8 cellular contexts compared by ENCODE assay signal in genomic region chr1:155967410-155968400, GRCh38. TPM values are rescaled to one million over a fixed set of nuclear protein-coding genes. Genes with fewer than 3 reads are reported as not detected.
DNase-seq lines count a peak whose midpoint lies in the region; ATAC-seq, FAIRE-seq and TF ChIP-seq lines count a peak whose summit lies in the region.
"Had no signal": no experiment of that assay in that cellular context is flagged by ENCODE, and none has a peak within 500 bp of the region (broad histone marks: within the 10 kb centered on the region; RNA-seq: fewer than 3 reads in every experiment).

No MANE protein-coding gene starts in this region.

- peak overlapping the region in 1 of 3 experiments; percentile 14; a peak in 1 of 6 replicates for H3K4me3 ChIP-seq in HepG2 (replicated peaks in 1 of 3; ENCODE audit: insufficient read depth in 1 of 3, low read depth in 2 of 3, low read length in 3 of 3)

- H4K20me1 ChIP-seq in HepG2 (ENCODE audit: insufficient read depth, low read length) = no peaks in the 10 kb centered on the region; the same call in 1 of the 2 replicates

- ATAC-seq in HepG2 (peak; percentile 94), GM19395 (IDR thresholded peaks at IDR 0.05; ENCODE audit: unreplicated experiment) (no peak)

- 60% methylated on average over 16 of the region's 19 CpGs for WGBS in HepG2 (ENCODE audit: low lambda C conversion rate)

- peak in 1 of 2 experiments; percentile 53; a peak in 1 of 4 replicates for TF ChIP-seq EP300 in HepG2 (IDR thresholded peaks at IDR 0.05; ENCODE audit: low read depth in 2 of 2, low read length in 2 of 2)
- no peak for TF ChIP-seq EP300 in HepG2 (CRISPR knock-in tag; IDR thresholded peaks at IDR 0.05; ENCODE audit: borderline replicate concordance)

- H3K4me3 Mint-ChIP-seq in CD14-positive monocyte = peak overlapping the region; percentile 81 to 88
- H3K4me3 Mint-ChIP-seq in activated CD4-positive, alpha-beta memory T cell treated with anti-CD3 and anti-CD28 coated beads for 36 hours = no peak overlapping the region

- TF ChIP-seq POLR2A in HepG2 (IDR thresholded peaks at IDR 0.05; ENCODE audit: insufficient read depth in 1 of 2, low read depth in 2 of 2, low read length in 2 of 2) = no peak

- H3K27ac Mint-ChIP-seq in CD14-positive monocyte = peak overlapping the region; percentile 91 to 99 (median 95)
- peak overlapping the region; percentile 88 for H3K27ac Mint-ChIP-seq in activated CD4-positive, alpha-beta memory T cell treated with anti-CD3 and anti-CD28 coated beads for 36 hours

- H3K4me1 Mint-ChIP-seq in CD14-positive monocyte = peaks cover 80% of the 10 kb centered on the region
- peaks cover 58% of the 10 kb centered on the region for H3K4me1 Mint-ChIP-seq in activated CD4-positive, alpha-beta memory T cell treated with anti-CD3 and anti-CD28 coated beads for 36 hours (ENCODE audit: low read depth)

- POLR2A ChIA-PET in activated CD4-positive, alpha-beta memory T cell treated with anti-CD3 and anti-CD28 coated beads for 36 hours (lab: Charles Lee) = interaction anchor here (0.9 to 3.9 kb wide), 3 partner anchors 10 to 33 kb away, joined by 3 to 26 read pairs (median 3); partner anchors contain the start of genes ARHGEF2 and KHDC4
- POLR2A ChIA-PET in HepG2 (lab: Yijun Ruan, JAX) = interaction anchor here (0.8 to 5.0 kb wide), 9 partner anchors 10 to 33 kb away, joined by 3 to 64 read pairs (median 5); partner anchors contain the start of genes ARHGEF2 and KHDC4

- H3K9me3 ChIP-seq in HepG2 (ENCODE audit: low read length) = no peaks in the 10 kb centered on the region

- H3K9me3 Mint-ChIP-seq in CD14-positive monocyte = no peaks in the 10 kb centered on the region
- H3K9me3 Mint-ChIP-seq in activated CD4-positive, alpha-beta memory T cell treated with anti-CD3 and anti-CD28 coated beads for 36 hours = no peaks in the 10 kb centered on the region

- in situ Hi-C loops in HepG2 (cut with HindIII; ENCODE audit: extremely low pct_ligation_motif_present, low pct_unique_long_range_greater_than_20kb) = no loop called here

- peak; percentile 90 for FAIRE-seq in HepG2 (lab: Jason Lieb, UNC)

- DNase-seq in CD14-positive monocyte (ENCODE audit: low spot score) = no peak
- no peak for DNase-seq in activated CD4-positive, alpha-beta memory T cell treated with anti-CD3 and anti-CD28 coated beads for 36 hours
- DNase-seq in HepG2 (ENCODE audit: low spot score) = peak; percentile 69
- no peak for DNase-seq in amniotic stem cell (lab: John Stamatoyannopoulos, UW)
- DNase-seq in glomerular visceral epithelial cell (ENCODE audit: extremely low spot score) = no peak
- DNase-seq: GDM1 had no signal

- peak overlapping the region; percentile 86 for H3K27ac ChIP-seq in HepG2 (ENCODE audit: extremely low read length, insufficient read depth, low read length)

- BruUV-seq in HepG2 (replicated peaks; lab: Mats Ljungman, UMichigan) = no TSS peak

- CTCF ChIA-PET in activated CD4-positive, alpha-beta memory T cell treated with anti-CD3 and anti-CD28 coated beads for 36 hours (lab: Charles Lee) = interaction anchor here (0.6 to 5.8 kb wide), 8 partner anchors 11 to 52 kb away, joined by 3 to 32 read pairs (median 4); partner anchors contain the start of gene ARHGEF2
- CTCF ChIA-PET in HepG2 (lab: Yijun Ruan, JAX; ENCODE audit: low intra/inter-chr PET ratio, low total read pairs) = no interaction called here

- peaks cover 70 to 83% of the 10 kb centered on the region in 2 donors for H3K36me3 Mint-ChIP-seq in CD14-positive monocyte
- H3K36me3 Mint-ChIP-seq in activated CD4-positive, alpha-beta memory T cell treated with anti-CD3 and anti-CD28 coated beads for 36 hours = peaks cover 53% of the 10 kb centered on the region

- H3K4me1 ChIP-seq in HepG2 (ENCODE audit: insufficient read depth, low read length) = peaks cover 69% of the 10 kb centered on the region

- no peaks in the 10 kb centered on the region for H3K27me3 Mint-ChIP-seq in CD14-positive monocyte (ENCODE audit: low read depth in 3 of 3)
- H3K27me3 Mint-ChIP-seq in activated CD4-positive, alpha-beta memory T cell treated with anti-CD3 and anti-CD28 coated beads for 36 hours = no peaks in the 10 kb centered on the region

- H3K4me2 ChIP-seq in HepG2 (ENCODE audit: low read depth, low read length) = peak overlapping the region; percentile 52

- H3K9ac ChIP-seq in HepG2 (ENCODE audit: insufficient read depth, low read depth, low read length) = peak overlapping the region; percentile 29

- no peak for TF ChIP-seq CTCF in CD14-positive monocyte (IDR thresholded peaks at IDR 0.05)
- TF ChIP-seq CTCF in HepG2 (CRISPR knock-in tag; IDR thresholded peaks at IDR 0.05) = peak; percentile 39

- no peaks in the 10 kb centered on the region for H3K27me3 ChIP-seq in HepG2 (ENCODE audit: control insufficient read depth in 1 of 2, insufficient read depth in 2 of 2, low read length in 2 of 2)

- TF ChIP-seq RAD21 in HepG2 (CRISPR knock-in tag; IDR thresholded peaks at IDR 0.05) = no peak; the same call in 1 of the 2 replicates

- H3K36me3 ChIP-seq in HepG2 (replicated peaks in 1 of 2; ENCODE audit: control insufficient read depth in 1 of 2, insufficient read depth in 2 of 2, low read length in 2 of 2) = peaks cover 24 to 51% of the 10 kb centered on the region in 2 experiments

- H2AFZ ChIP-seq in HepG2 (ENCODE audit: low read length) = no peak overlapping the region

- intact Hi-C loops in CD14-positive monocyte (cut with micrococcal nuclease) = no loop called here
- intact Hi-C loops in activated CD4-positive, alpha-beta memory T cell treated with anti-CD3 and anti-CD28 coated beads for 36 hours (cut with micrococcal nuclease) = no loop called here
- intact Hi-C loops in HepG2 (cut with micrococcal nuclease; ENCODE audit: unreplicated experiment) = loop anchor here (1.0 kb wide), 1 partner anchor 14 kb away; no protein-coding TSS in a partner anchor

- peaks cover 28% of the 10 kb centered on the region for H3K79me2 ChIP-seq in HepG2 (ENCODE audit: insufficient read depth, low read length)

RNA-seq across cellular contexts. Expression of gene ARHGEF2, which starts 10.6 kb away (rescaled TPM):
- polyA plus RNA-seq in CD14-positive monocyte = 10 to 100 TPM; 15.4 to 18.6 TPM
- total RNA-seq in activated CD4-positive, alpha-beta memory T cell treated with anti-CD3 and anti-CD28 coated beads for 36 hours = 100 to 1,000 TPM; 165 to 174 TPM
- total RNA-seq in HepG2 (2016; rRNA removed; fragmentation: Illumina TruSeq; extraction: Trizol) = 15.0 and 16.1 TPM in 2 replicates
- 7.7 and 8.4 TPM in 2 replicates for total RNA-seq in HepG2 (2016; cell fraction: cytosol; rRNA removed; fragmentation: Illumina TruSeq; extraction: Trizol; ENCODE audit: low read depth)
- total RNA-seq in HepG2 (2016; cell fraction: insoluble cytoplasmic fraction; rRNA removed; fragmentation: Illumina TruSeq; extraction: Trizol) = 12.9 and 18.6 TPM in 2 replicates
- total RNA-seq in HepG2 (2016; cell fraction: membrane; rRNA removed; fragmentation: Illumina TruSeq; extraction: Trizol) = 10.3 and 11.1 TPM in 2 replicates
- total RNA-seq in HepG2 (2016; cell fraction: nucleus; rRNA removed; fragmentation: Illumina TruSeq; extraction: Trizol) = 13.2 and 15.5 TPM in 2 replicates
- polyA plus RNA-seq in HepG2 (2011; rRNA removed) = 32.1 and 33.1 TPM in 2 replicates
- 15.2 and 17.5 TPM in 2 replicates for polyA plus RNA-seq in HepG2 (2011; cell fraction: cytosol; rRNA removed)
- polyA plus RNA-seq in HepG2 (2011; cell fraction: nucleus; rRNA removed) = 104 and 108 TPM in 2 replicates
- 28.0 and 37.8 TPM in 2 replicates for polyA plus RNA-seq in HepG2 (2012)
- polyA plus RNA-seq in HepG2 (2016; cell fraction: cytosol; fragmentation: Illumina TruSeq; extraction: Trizol; ENCODE audit: low read depth) = 1.9 and 2.0 TPM in 2 replicates
- polyA plus RNA-seq in HepG2 (2016; cell fraction: insoluble cytoplasmic fraction; fragmentation: Illumina TruSeq; extraction: Trizol; ENCODE audit: low read depth) = 13.1 and 13.4 TPM in 2 replicates
- 3.6 and 3.8 TPM in 2 replicates for polyA plus RNA-seq in HepG2 (2016; cell fraction: membrane; fragmentation: Illumina TruSeq; extraction: Trizol; ENCODE audit: low read depth)
- polyA plus RNA-seq in HepG2 (2016; cell fraction: nucleus; fragmentation: Illumina TruSeq; extraction: Trizol; ENCODE audit: insufficient read depth, low read depth) = 34.1 and 35.2 TPM in 2 replicates
- 54.1 and 96.8 TPM in 2 replicates for polyA minus RNA-seq in HepG2 (2011; rRNA and poly(A)+ RNA removed; ENCODE audit: low replicate concordance)
- 17.6 and 19.9 TPM in 2 replicates for polyA minus RNA-seq in HepG2 (2011; cell fraction: cytosol; rRNA and poly(A)+ RNA removed)
- 50.0 and 65.8 TPM in 2 replicates for polyA minus RNA-seq in HepG2 (2011; cell fraction: nucleus; rRNA and poly(A)+ RNA removed)

RNA-seq across cellular contexts. Expression of gene RXFP4, which starts 26.3 kb away (rescaled TPM):
- not detected for polyA plus RNA-seq in CD14-positive monocyte
- total RNA-seq in activated CD4-positive, alpha-beta memory T cell treated with anti-CD3 and anti-CD28 coated beads for 36 hours = not detected
- 0.38 TPM in 1 of 2 replicates, not detected in the other for total RNA-seq in HepG2 (2016; rRNA removed; fragmentation: Illumina TruSeq; extraction: Trizol)
- not detected in 2 replicates for total RNA-seq in HepG2 (2016; cell fraction: cytosol; rRNA removed; fragmentation: Illumina TruSeq; extraction: Trizol; ENCODE audit: low read depth)
- total RNA-seq in HepG2 (2016; cell fraction: insoluble cytoplasmic fraction; rRNA removed; fragmentation: Illumina TruSeq; extraction: Trizol) = 0.25 and 0.28 TPM in 2 replicates
- not detected in 2 replicates for total RNA-seq in HepG2 (2016; cell fraction: membrane; rRNA removed; fragmentation: Illumina TruSeq; extraction: Trizol)
- 0.31 TPM in 1 of 2 replicates, not detected in the other for total RNA-seq in HepG2 (2016; cell fraction: nucleus; rRNA removed; fragmentation: Illumina TruSeq; extraction: Trizol)
- polyA plus RNA-seq in HepG2 (2011; rRNA removed) = 1.4 and 1.9 TPM in 2 replicates
- polyA plus RNA-seq in HepG2 (2011; cell fraction: cytosol; rRNA removed) = 1.3 and 2.1 TPM in 2 replicates
- polyA plus RNA-seq in HepG2 (2011; cell fraction: nucleus; rRNA removed) = 0.42 and 0.48 TPM in 2 replicates
- 0.48 and 0.72 TPM in 2 replicates for polyA plus RNA-seq in HepG2 (2012)
- 0.08 TPM in 1 of 2 replicates, not detected in the other for polyA plus RNA-seq in HepG2 (2016; cell fraction: cytosol; fragmentation: Illumina TruSeq; extraction: Trizol; ENCODE audit: low read depth)
- polyA plus RNA-seq in HepG2 (2016; cell fraction: insoluble cytoplasmic fraction; fragmentation: Illumina TruSeq; extraction: Trizol; ENCODE audit: low read depth) = not detected in 2 replicates
- not detected in 2 replicates for polyA plus RNA-seq in HepG2 (2016; cell fraction: membrane; fragmentation: Illumina TruSeq; extraction: Trizol; ENCODE audit: low read depth)
- 0.64 and 0.79 TPM in 2 replicates for polyA plus RNA-seq in HepG2 (2016; cell fraction: nucleus; fragmentation: Illumina TruSeq; extraction: Trizol; ENCODE audit: insufficient read depth, low read depth)
- 1.4 and 2.7 TPM in 2 replicates for polyA minus RNA-seq in HepG2 (2011; rRNA and poly(A)+ RNA removed; ENCODE audit: low replicate concordance)
- polyA minus RNA-seq in HepG2 (2011; cell fraction: cytosol; rRNA and poly(A)+ RNA removed) = 0.49 TPM in 1 of 2 replicates, not detected in the other
- 0.39 and 1.1 TPM in 2 replicates for polyA minus RNA-seq in HepG2 (2011; cell fraction: nucleus; rRNA and poly(A)+ RNA removed)
- total RNA-seq: RPMI7951 had no signal

RNA-seq across cellular contexts. Expression of gene KHDC4, which starts 33.5 kb away (rescaled TPM):
- polyA plus RNA-seq in CD14-positive monocyte = 1 to 10 TPM; 3.4 to 3.5 TPM
- 10 to 100 TPM; 66.1 to 70.2 TPM for total RNA-seq in activated CD4-positive, alpha-beta memory T cell treated with anti-CD3 and anti-CD28 coated beads for 36 hours
- total RNA-seq in HepG2 (2016; rRNA removed; fragmentation: Illumina TruSeq; extraction: Trizol) = 15.9 and 33.5 TPM in 2 replicates
- 17.8 and 22.2 TPM in 2 replicates for total RNA-seq in HepG2 (2016; cell fraction: cytosol; rRNA removed; fragmentation: Illumina TruSeq; extraction: Trizol; ENCODE audit: low read depth)
- total RNA-seq in HepG2 (2016; cell fraction: insoluble cytoplasmic fraction; rRNA removed; fragmentation: Illumina TruSeq; extraction: Trizol) = 17.1 and 30.7 TPM in 2 replicates
- 16.0 and 18.2 TPM in 2 replicates for total RNA-seq in HepG2 (2016; cell fraction: membrane; rRNA removed; fragmentation: Illumina TruSeq; extraction: Trizol)
- 51.8 and 57.5 TPM in 2 replicates for total RNA-seq in HepG2 (2016; cell fraction: nucleus; rRNA removed; fragmentation: Illumina TruSeq; extraction: Trizol)
- polyA plus RNA-seq in HepG2 (2011; rRNA removed) = 74.5 and 92.0 TPM in 2 replicates
- 35.4 and 38.7 TPM in 2 replicates for polyA plus RNA-seq in HepG2 (2011; cell fraction: cytosol; rRNA removed)
- 126 and 134 TPM in 2 replicates for polyA plus RNA-seq in HepG2 (2011; cell fraction: nucleus; rRNA removed)
- polyA plus RNA-seq in HepG2 (2012) = 37.2 and 38.4 TPM in 2 replicates
- polyA plus RNA-seq in HepG2 (2016; cell fraction: cytosol; fragmentation: Illumina TruSeq; extraction: Trizol; ENCODE audit: low read depth) = 2.1 and 2.5 TPM in 2 replicates
- 14.7 and 16.3 TPM in 2 replicates for polyA plus RNA-seq in HepG2 (2016; cell fraction: insoluble cytoplasmic fraction; fragmentation: Illumina TruSeq; extraction: Trizol; ENCODE audit: low read depth)
- 4.2 and 4.7 TPM in 2 replicates for polyA plus RNA-seq in HepG2 (2016; cell fraction: membrane; fragmentation: Illumina TruSeq; extraction: Trizol; ENCODE audit: low read depth)
- 113 and 121 TPM in 2 replicates for polyA plus RNA-seq in HepG2 (2016; cell fraction: nucleus; fragmentation: Illumina TruSeq; extraction: Trizol; ENCODE audit: insufficient read depth, low read depth)
- polyA minus RNA-seq in HepG2 (2011; rRNA and poly(A)+ RNA removed; ENCODE audit: low replicate concordance) = 83.9 and 155 TPM in 2 replicates
- polyA minus RNA-seq in HepG2 (2011; cell fraction: cytosol; rRNA and poly(A)+ RNA removed) = 19.6 and 24.9 TPM in 2 replicates
- 113 and 148 TPM in 2 replicates for polyA minus RNA-seq in HepG2 (2011; cell fraction: nucleus; rRNA and poly(A)+ RNA removed)

RNA-seq across cellular contexts. Expression of gene SSR2, which starts 53.0 kb away (rescaled TPM):
- 100 to 1,000 TPM; 374 to 414 TPM for polyA plus RNA-seq in CD14-positive monocyte
- total RNA-seq in activated CD4-positive, alpha-beta memory T cell treated with anti-CD3 and anti-CD28 coated beads for 36 hours = 100 to 1,000 TPM; 171 to 175 TPM
- 150 and 284 TPM in 2 replicates for total RNA-seq in HepG2 (2016; rRNA removed; fragmentation: Illumina TruSeq; extraction: Trizol)
- total RNA-seq in HepG2 (2016; cell fraction: cytosol; rRNA removed; fragmentation: Illumina TruSeq; extraction: Trizol; ENCODE audit: low read depth) = 92.7 and 103 TPM in 2 replicates
- total RNA-seq in HepG2 (2016; cell fraction: insoluble cytoplasmic fraction; rRNA removed; fragmentation: Illumina TruSeq; extraction: Trizol) = 138 and 293 TPM in 2 replicates
- total RNA-seq in HepG2 (2016; cell fraction: membrane; rRNA removed; fragmentation: Illumina TruSeq; extraction: Trizol) = 147 and 165 TPM in 2 replicates
- 188 and 211 TPM in 2 replicates for total RNA-seq in HepG2 (2016; cell fraction: nucleus; rRNA removed; fragmentation: Illumina TruSeq; extraction: Trizol)
- polyA plus RNA-seq in HepG2 (2011; rRNA removed) = 442 and 461 TPM in 2 replicates
- 664 and 870 TPM in 2 replicates for polyA plus RNA-seq in HepG2 (2011; cell fraction: cytosol; rRNA removed)
- 174 and 212 TPM in 2 replicates for polyA plus RNA-seq in HepG2 (2011; cell fraction: nucleus; rRNA removed)
- polyA plus RNA-seq in HepG2 (2012) = 199 and 208 TPM in 2 replicates
- 105 and 112 TPM in 2 replicates for polyA plus RNA-seq in HepG2 (2016; cell fraction: cytosol; fragmentation: Illumina TruSeq; extraction: Trizol; ENCODE audit: low read depth)
- polyA plus RNA-seq in HepG2 (2016; cell fraction: insoluble cytoplasmic fraction; fragmentation: Illumina TruSeq; extraction: Trizol; ENCODE audit: low read depth) = 153 and 154 TPM in 2 replicates
- 145 and 154 TPM in 2 replicates for polyA plus RNA-seq in HepG2 (2016; cell fraction: membrane; fragmentation: Illumina TruSeq; extraction: Trizol; ENCODE audit: low read depth)
- 326 and 354 TPM in 2 replicates for polyA plus RNA-seq in HepG2 (2016; cell fraction: nucleus; fragmentation: Illumina TruSeq; extraction: Trizol; ENCODE audit: insufficient read depth, low read depth)
- polyA minus RNA-seq in HepG2 (2011; rRNA and poly(A)+ RNA removed; ENCODE audit: low replicate concordance) = 359 and 489 TPM in 2 replicates
- 105 and 115 TPM in 2 replicates for polyA minus RNA-seq in HepG2 (2011; cell fraction: cytosol; rRNA and poly(A)+ RNA removed)
- 44.5 and 56.7 TPM in 2 replicates for polyA minus RNA-seq in HepG2 (2011; cell fraction: nucleus; rRNA and poly(A)+ RNA removed)

RNA-seq across cellular contexts. Expression of gene RIT1, which starts 56.6 kb away (rescaled TPM):
- 10 to 100 TPM; 57.2 to 69.6 TPM for polyA plus RNA-seq in CD14-positive monocyte
- 10 to 100 TPM; 19.1 to 21.1 TPM for total RNA-seq in activated CD4-positive, alpha-beta memory T cell treated with anti-CD3 and anti-CD28 coated beads for 36 hours
- 12.2 and 15.9 TPM in 2 replicates for total RNA-seq in HepG2 (2016; rRNA removed; fragmentation: Illumina TruSeq; extraction: Trizol)
- total RNA-seq in HepG2 (2016; cell fraction: cytosol; rRNA removed; fragmentation: Illumina TruSeq; extraction: Trizol; ENCODE audit: low read depth) = 1.8 and 2.7 TPM in 2 replicates
- 12.0 and 18.3 TPM in 2 replicates for total RNA-seq in HepG2 (2016; cell fraction: insoluble cytoplasmic fraction; rRNA removed; fragmentation: Illumina TruSeq; extraction: Trizol)
- 3.7 and 5.0 TPM in 2 replicates for total RNA-seq in HepG2 (2016; cell fraction: membrane; rRNA removed; fragmentation: Illumina TruSeq; extraction: Trizol)
- total RNA-seq in HepG2 (2016; cell fraction: nucleus; rRNA removed; fragmentation: Illumina TruSeq; extraction: Trizol) = 5.1 and 6.9 TPM in 2 replicates
- 29.3 and 32.2 TPM in 2 replicates for polyA plus RNA-seq in HepG2 (2011; rRNA removed)
- polyA plus RNA-seq in HepG2 (2011; cell fraction: cytosol; rRNA removed) = 27.0 and 36.8 TPM in 2 replicates
- 10.2 and 15.6 TPM in 2 replicates for polyA plus RNA-seq in HepG2 (2011; cell fraction: nucleus; rRNA removed)
- polyA plus RNA-seq in HepG2 (2012) = 14.8 and 19.9 TPM in 2 replicates
- 1.3 and 1.4 TPM in 2 replicates for polyA plus RNA-seq in HepG2 (2016; cell fraction: cytosol; fragmentation: Illumina TruSeq; extraction: Trizol; ENCODE audit: low read depth)
- polyA plus RNA-seq in HepG2 (2016; cell fraction: insoluble cytoplasmic fraction; fragmentation: Illumina TruSeq; extraction: Trizol; ENCODE audit: low read depth) = 12.1 and 13.9 TPM in 2 replicates
- polyA plus RNA-seq in HepG2 (2016; cell fraction: membrane; fragmentation: Illumina TruSeq; extraction: Trizol; ENCODE audit: low read depth) = 1.8 and 2.0 TPM in 2 replicates
- 13.6 and 15.1 TPM in 2 replicates for polyA plus RNA-seq in HepG2 (2016; cell fraction: nucleus; fragmentation: Illumina TruSeq; extraction: Trizol; ENCODE audit: insufficient read depth, low read depth)
- 23.7 and 26.0 TPM in 2 replicates for polyA minus RNA-seq in HepG2 (2011; rRNA and poly(A)+ RNA removed; ENCODE audit: low replicate concordance)
- 16.1 and 17.4 TPM in 2 replicates for polyA minus RNA-seq in HepG2 (2011; cell fraction: cytosol; rRNA and poly(A)+ RNA removed)
- 11.6 and 20.5 TPM in 2 replicates for polyA minus RNA-seq in HepG2 (2011; cell fraction: nucleus; rRNA and poly(A)+ RNA removed)

Comparison
In these comparisons a context has a peak if more than half of its experiments do, and no peak if none do; other contexts are left out.
1. RNA of gene ARHGEF2, which starts 10.6 kb away (total RNA-seq): 165 to 174 TPM in activated CD4-positive, alpha-beta memory T cell treated with anti-CD3 and anti-CD28 coated beads for 36 hours; 7.7 to 18.6 TPM in HepG2; every median in the first group is over 4 times any median in the second.